19 cellular contexts compared by ENCODE assay signal in genomic region chr15:42622328-42622925, GRCh38. TPM values are rescaled to one million over a fixed set of nuclear protein-coding genes. Genes with fewer than 3 reads are reported as not detected.
DNase-seq lines count a peak whose midpoint lies in the region; ATAC-seq, FAIRE-seq and TF ChIP-seq lines count a peak whose summit lies in the region.
"Had no signal": no experiment of that assay in that cellular context is flagged by ENCODE, and none has a peak within 500 bp of the region (broad histone marks: within the 10 kb centered on the region; RNA-seq: fewer than 3 reads in every experiment).

No MANE protein-coding gene starts in this region.

- H3K9me3 Mint-ChIP-seq in nephron progenitor cell, result peaks cover 2% of the 10 kb centered on the region
- H3K9me3 Mint-ChIP-seq: CD8-positive, alpha-beta T cell had no signal

- no peaks in the 10 kb centered on the region for H3K4me1 ChIP-seq in HEK293 (ENCODE audit: control insufficient read depth, insufficient read depth, low read length)
- H3K4me1 ChIP-seq in OCI-LY1 (ENCODE audit: insufficient read depth, low read length, severe bottlenecking), result peaks cover 20% of the 10 kb centered on the region
- peaks cover 2 to 10% (median 3%) of the 10 kb centered on the region in 4 experiments; a peak in 2 of 7 replicates for H3K4me1 ChIP-seq in H1 (replicated peaks in 1 of 4; ENCODE audit: control insufficient read depth in 3 of 4, insufficient read depth in 4 of 4, low read length in 3 of 4)
- H3K4me1 ChIP-seq in ovary (ENCODE audit: insufficient read depth), result peaks cover 3% of the 10 kb centered on the region

- no peak overlapping the region for H3K14ac ChIP-seq in H1 (ENCODE audit: insufficient read length)

- H3K9me2 ChIP-seq in OCI-LY1 (ENCODE audit: low read depth, low read length), result no peaks in the 10 kb centered on the region

- 0 out of 2 replicates have a peak overlapping the region, but pooled peaks have one; percentile 14 for H2BK15ac ChIP-seq in H1 (ENCODE audit: low read length)

- H3K27ac ChIP-seq in HEK293 (ENCODE audit: extremely low read depth, low read depth, low read length) (no peak overlapping the region), OCI-LY1 (ENCODE audit: low read depth, low read length, poor library complexity, severe bottlenecking) (peak overlapping the region; percentile 20), H1 (ENCODE audit: low read depth, low read length) (no peak overlapping the region), ovary (no peak overlapping the region)
- H3K27ac ChIP-seq: BLaER1 treated with 17β-estradiol and CSF1 and Interleukin-3, amounts not matched to agents 10 nM and 100 nM had no signal

- POLR2A ChIA-PET in HEK293 (lab: Yijun Ruan, JAX), result no interaction called here
- POLR2A ChIA-PET in H1 (lab: Charles Lee; ENCODE audit: partially characterized antibody), result interaction anchor here (0.8 to 1.0 kb wide), 2 partner anchors 132 to 280 kb away, joined by 3 read pairs; partner anchors contain the start of gene ZNF106

- no peaks in the 10 kb centered on the region for H3K79me2 ChIP-seq in OCI-LY1 (ENCODE audit: insufficient read depth, low read length)
- no peaks in the 10 kb centered on the region for H3K79me2 ChIP-seq in H1 (ENCODE audit: control insufficient read depth in 1 of 2, insufficient read depth in 2 of 2, low read length in 2 of 2)

- H3K23ac ChIP-seq in H1 (ENCODE audit: insufficient read length), result no peak overlapping the region

- no peak overlapping the region for H4K8ac ChIP-seq in H1 (ENCODE audit: extremely low read depth, insufficient read depth, low read length)

- H3K4ac ChIP-seq in H1 (replicated peaks; ENCODE audit: insufficient read length, low read depth, low read length), result no peak overlapping the region

- no peak overlapping the region; the same call in 1 of the 2 replicates for H2BK12ac ChIP-seq in H1 (ENCODE audit: low read depth, low read length)

- TF ChIP-seq EP300 in H1 (IDR thresholded peaks at IDR 0.05; ENCODE audit: borderline replicate concordance in 1 of 2, low read depth in 2 of 2, low read length in 2 of 2) (no peak), ovary (IDR thresholded peaks at IDR 0.05) (no peak)

- FAIRE-seq in H1 (lab: Jason Lieb, UNC), result no peak
- FAIRE-seq: GM12892 had no signal

- H3K79me1 ChIP-seq in H1 (ENCODE audit: low read depth, low read length), result no peaks in the 10 kb centered on the region

- H3K27me3 Mint-ChIP-seq in nephron progenitor cell (ENCODE audit: low read depth, poor library complexity), result peaks cover 3% of the 10 kb centered on the region

- TF ChIP-seq CTCF in HEK293 (tag by site-specific recombination; IDR thresholded peaks at IDR 0.05) (no peak), OCI-LY1 (IDR thresholded peaks at IDR 0.05; ENCODE audit: low read length) (no peak), H1 (IDR thresholded peaks at IDR 0.05; ENCODE audit: control extremely low read depth in 1 of 3, insufficient read depth in 1 of 3, low read depth in 1 of 3, low read length in 3 of 3) (no peak), nephron progenitor cell (IDR thresholded peaks at IDR 0.05) (no peak), ovary (IDR thresholded peaks at IDR 0.05) (no peak)

- intact Hi-C loops in ovary (cut with DNase I), result no loop called here

- H3F3A ChIP-seq in OCI-LY1 (ENCODE audit: insufficient read depth, low read length), result no peaks in the 10 kb centered on the region

- H2BK120ac ChIP-seq in H1 (replicated peaks; ENCODE audit: low read depth, low read length), result no peak overlapping the region

- no peaks in the 10 kb centered on the region for H4K20me1 ChIP-seq in OCI-LY1 (ENCODE audit: insufficient read depth, low read length)
- no peaks in the 10 kb centered on the region for H4K20me1 ChIP-seq in H1 (replicated peaks in 1 of 2; ENCODE audit: control insufficient read depth in 1 of 2, insufficient read depth in 2 of 2, low read length in 2 of 2)
- H4K20me1 ChIP-seq: BLaER1 treated with 17β-estradiol and CSF1 and Interleukin-3, amounts not matched to agents 10 nM and 100 nM had no signal

- no peak for TF ChIP-seq RAD21 in H1 (IDR thresholded peaks at IDR 0.05 in 1 of 2, conservative IDR thresholded peaks at IDR 0.05 in 1 of 2; ENCODE audit: low read depth in 2 of 2, low read length in 2 of 2)

- H3K9ac ChIP-seq in OCI-LY1 (ENCODE audit: low read length) (no peak overlapping the region), H1 (replicated peaks in 1 of 4; ENCODE audit: extremely low read depth in 1 of 4, low read depth in 3 of 4, low read length in 3 of 4) (no peak overlapping the region)
- H3K9ac ChIP-seq: BLaER1 treated with 17β-estradiol and CSF1 and Interleukin-3, amounts not matched to agents 10 nM and 100 nM had no signal

- no peak overlapping the region for H2BK20ac ChIP-seq in H1 (ENCODE audit: low read length)

- H2AFZ ChIP-seq in OCI-LY1 (ENCODE audit: low read length), result no peak overlapping the region
- H2AFZ ChIP-seq in H1 (ENCODE audit: low read length), result no peak overlapping the region

- H3K36me3 Mint-ChIP-seq in nephron progenitor cell (ENCODE audit: low read depth), result peaks cover 3% of the 10 kb centered on the region
- H3K36me3 Mint-ChIP-seq: CD8-positive, alpha-beta T cell had no signal

- H3K56ac ChIP-seq in H1 (replicated peaks; ENCODE audit: insufficient read length, low read depth, low read length), result no peak overlapping the region

- TF ChIP-seq POLR2A in H1 (IDR thresholded peaks at IDR 0.05; ENCODE audit: control extremely low read depth in 1 of 2, low read depth in 2 of 2, low read length in 2 of 2) (no peak), ovary (IDR thresholded peaks at IDR 0.05) (no peak)

- H3K4me1 Mint-ChIP-seq in nephron progenitor cell, result peaks cover 6% of the 10 kb centered on the region

- ATAC-seq in GM18861 (IDR thresholded peaks at IDR 0.05; ENCODE audit: unreplicated experiment) (no peak), HG02870 (IDR thresholded peaks at IDR 0.05; ENCODE audit: unreplicated experiment) (no peak)
- ATAC-seq: CD8-positive, alpha-beta T cell; HCT116 had no signal

- H3K9me3 ChIP-seq in HEK293 (ENCODE audit: control insufficient read depth, insufficient read depth, low read depth, low read length) (no peaks in the 10 kb centered on the region), OCI-LY1 (ENCODE audit: low read length) (no peaks in the 10 kb centered on the region), H1 (ENCODE audit: insufficient read depth in 2 of 2, low read depth in 1 of 2, low read length in 1 of 2) (no peaks in the 10 kb centered on the region), ovary (no peaks in the 10 kb centered on the region)

- H3K27me3 ChIP-seq in OCI-LY1 (ENCODE audit: insufficient read depth, low read length), result no peaks in the 10 kb centered on the region
- no peaks in the 10 kb centered on the region for H3K27me3 ChIP-seq in H1 (replicated peaks in 1 of 4; ENCODE audit: control insufficient read depth in 3 of 4, extremely low read depth in 1 of 4, insufficient read depth in 3 of 4, low read length in 3 of 4)
- H3K27me3 ChIP-seq in ovary, result no peaks in the 10 kb centered on the region
- H3K27me3 ChIP-seq: BLaER1 treated with 17β-estradiol and CSF1 and Interleukin-3, amounts not matched to agents 10 nM and 100 nM had no signal

- H4K91ac ChIP-seq in H1 (replicated peaks; ENCODE audit: insufficient read length, low read length), result no peak overlapping the region

- no peak overlapping the region; the same call in 1 of the 2 replicates for H3K18ac ChIP-seq in H1 (ENCODE audit: extremely low read depth, low read length)

- H3K4me2 ChIP-seq in OCI-LY1 (ENCODE audit: low read length) (no peak overlapping the region), H1 (ENCODE audit: insufficient read depth in 1 of 2, low read depth in 2 of 2, low read length in 2 of 2) (no peak overlapping the region)
- H3K4me2 ChIP-seq: BLaER1 treated with 17β-estradiol and CSF1 and Interleukin-3, amounts not matched to agents 10 nM and 100 nM had no signal

- H3K23me2 ChIP-seq in H1 (ENCODE audit: low read depth, low read length), result no peaks in the 10 kb centered on the region

- H3K4me3 Mint-ChIP-seq in nephron progenitor cell, result no peak overlapping the region
- H3K4me3 Mint-ChIP-seq: CD8-positive, alpha-beta T cell had no signal

- H2AK5ac ChIP-seq in H1 (ENCODE audit: low read depth, low read length), result no peak overlapping the region

- peak overlapping the region; percentile 22 for H3K27ac Mint-ChIP-seq in nephron progenitor cell

- H4K5ac ChIP-seq in H1 (ENCODE audit: insufficient read length, low read depth, low read length), result no peak overlapping the region

- no peak overlapping the region for H3K4me3 ChIP-seq in HEK293 (ENCODE audit: low read depth, low read length)
- H3K4me3 ChIP-seq in OCI-LY1 (ENCODE audit: low read depth, low read length, poor library complexity, severe bottlenecking), result no peak overlapping the region
- H3K4me3 ChIP-seq in H1 (ENCODE audit: extremely low read depth in 1 of 4, insufficient read depth in 2 of 4, low read depth in 3 of 4, low read length in 4 of 4), result no peak overlapping the region
- no peak overlapping the region for H3K4me3 ChIP-seq in ovary
- H3K4me3 ChIP-seq: BLaER1 treated with 17β-estradiol and CSF1 and Interleukin-3, amounts not matched to agents 10 nM and 100 nM had no signal

- H3K36me3 ChIP-seq in HEK293 (ENCODE audit: control insufficient read depth in 2 of 2, insufficient read depth in 1 of 2, low read length in 2 of 2) (no peaks in the 10 kb centered on the region; a peak in 1 of 3 replicates), OCI-LY1 (ENCODE audit: insufficient read depth, low read length) (no peaks in the 10 kb centered on the region; the same call in 1 of the 2 replicates), H1 (ENCODE audit: control insufficient read depth in 2 of 4, insufficient read depth in 4 of 4, low read length in 3 of 4) (no peaks in the 10 kb centered on the region), ovary (no peaks in the 10 kb centered on the region)

- WGBS in H1 (ENCODE audit: extremely low coverage in 1 of 2, insufficient coverage in 1 of 2, insufficient read length in 1 of 2, insufficient replicate concordance in 2 of 2, low coverage in 1 of 2, low lambda C conversion rate in 2 of 2, missing lambda C conversion rate in 1 of 2), 2 experiments, result 80% methylated on average over 5 of the region's 5 CpGs; no CpG with 5 or more reads in 1 of the 2 experiments
- WGBS in ovary, 3 donors, result 17 to 34% (median 20%) methylated on average over 5 of the region's 5 CpGs

- no peak overlapping the region for H2BK5ac ChIP-seq in H1 (ENCODE audit: low read depth, low read length)

- DNase-seq in H1 (ENCODE audit: low read depth in 1 of 2, low spot score in 2 of 2) (no peak), nephron progenitor cell (no peak), NCI-H82 (lab: John Stamatoyannopoulos, UW) (no peak), ovary (no peak)
- DNase-seq: CD8-positive, alpha-beta T cell; DMS153; GOT3; KG1; NCI-H1105; NCI-H2029 treated with DMSO at 0.1 percent for 48 hours; NCI-H526; Right ventricle myocardium superior had no signal

- CTCF ChIA-PET in HEK293 (lab: Yijun Ruan, JAX), result interaction anchor here (0.7 to 0.8 kb wide), 2 partner anchors 9 to 29 kb away, joined by 3 to 4 read pairs; no protein-coding TSS in a partner anchor
- CTCF ChIA-PET in H1 (lab: Charles Lee; ENCODE audit: partially characterized antibody), result interaction anchor here (1.1 to 1.7 kb wide), 3 partner anchors 27 to 38 kb away, joined by 4 to 6 read pairs (median 4); no protein-coding TSS in a partner anchor

RNA-seq across cellular contexts. Expression of gene STARD9, which starts 47.0 kb away (rescaled TPM):
- 6.0 and 7.0 TPM in 2 replicates for total RNA-seq in H1 (2021; fragmentation: NEBNext Ultra II Directional; extraction: Animal tissue kit (Norgen Biotek cat#: 25700))
- polyA plus RNA-seq in H1 (2011; rRNA removed) (2.8 and 3.3 TPM in 2 replicates), ovary (10 to 100 TPM; 11.3 to 13.8 TPM)
- 3.2 TPM for polyA plus RNA-seq in H1 (2011; cell fraction: cytosol; rRNA removed)
- 17.0 TPM for polyA plus RNA-seq in H1 (2011; cell fraction: nucleus; rRNA removed)
- polyA plus RNA-seq in H1 (2012, experiment 1 of 2), result 4.0 to 5.0 TPM (median 4.5 TPM) in 4 replicates
- 0.31 TPM for polyA plus RNA-seq in H1 (2012, experiment 2 of 2)
- 2.6 TPM for polyA plus RNA-seq in H1 (2013, experiment 1 of 2)
- 2.0 TPM for polyA plus RNA-seq in H1 (2013, experiment 2 of 2)
- 12.2 and 14.3 TPM in 2 replicates for polyA minus RNA-seq in H1 (2011; rRNA and poly(A)+ RNA removed)
- polyA minus RNA-seq in H1 (2011; cell fraction: cytosol; rRNA and poly(A)+ RNA removed), result 4.0 TPM
- 16.6 TPM for polyA minus RNA-seq in H1 (2011; cell fraction: nucleus; rRNA and poly(A)+ RNA removed)
- total RNA-seq in ovary, result 10 to 100 TPM; 14.8 to 40.3 (median 29.8) TPM
